In the genomic region with DNA sequence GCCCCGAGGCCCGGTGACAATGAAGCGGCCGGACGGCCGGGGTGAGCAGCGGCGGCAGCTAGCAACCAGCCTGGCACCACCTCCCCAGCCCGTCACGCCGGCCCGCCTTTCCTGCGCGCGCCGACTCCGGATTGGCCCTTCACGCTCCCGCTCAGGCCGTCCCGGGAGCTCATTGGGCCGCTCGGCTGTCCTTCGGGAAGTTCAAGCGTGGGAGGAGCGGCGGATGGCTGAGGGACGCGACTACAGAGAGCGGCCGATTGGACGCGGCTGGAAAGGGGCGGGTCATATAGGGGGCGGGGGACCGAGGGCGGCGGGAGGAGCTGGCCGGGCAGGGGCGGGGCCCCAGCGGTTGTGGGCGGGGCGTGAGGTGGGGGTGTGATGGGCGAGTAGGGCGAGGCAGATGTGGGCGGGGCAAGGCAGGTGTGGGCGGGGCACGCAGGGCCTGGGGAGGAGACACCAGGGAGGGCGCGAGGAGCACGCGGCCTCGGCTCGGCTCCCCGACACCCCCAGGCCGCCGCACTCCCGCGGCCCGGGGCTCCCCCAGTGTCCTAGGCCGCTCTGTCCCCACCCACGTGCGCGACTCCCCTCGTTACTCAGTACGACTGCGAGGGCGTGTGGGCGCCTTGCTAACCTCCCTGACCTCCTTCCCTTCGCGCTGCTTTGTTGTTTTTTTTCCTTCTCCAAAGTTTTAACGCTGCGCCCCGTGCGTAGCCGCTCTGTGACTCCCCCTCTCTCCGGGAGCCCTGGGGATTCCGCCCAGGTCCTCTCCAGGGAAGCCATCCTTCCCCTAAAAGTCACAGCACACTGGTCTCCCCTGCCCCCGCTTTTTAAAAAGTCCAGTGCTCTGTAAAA, we compare ENCODE assay signal across 8 cellular contexts. TPM values are rescaled to one million over a fixed set of nuclear protein-coding genes. Genes with fewer than 3 reads are reported as not detected.
DNase-seq lines count a peak whose midpoint lies in the region; ATAC-seq, FAIRE-seq and TF ChIP-seq lines count a peak whose summit lies in the region.

A gene (minus strand): TSS at position 60 of the 852 bp plus-strand sequence. CDS start 2,909 bp downstream, outside the sequence.

- TF ChIP-seq CTCF in heart left ventricle (IDR thresholded peaks at IDR 0.05) (no peak), upper lobe of left lung (IDR thresholded peaks at IDR 0.05) (no peak)

- peaks cover 6 to 25% (median 18%) of the 10 kb centered on the region in 12 donors for H3K4me1 ChIP-seq in heart left ventricle
- peaks cover 14 to 26% (median 21%) of the 10 kb centered on the region in 4 donors for H3K4me1 ChIP-seq in upper lobe of left lung

- TF ChIP-seq POLR2A in GM12892 (IDR thresholded peaks at IDR 0.05; ENCODE audit: low read depth, low read length) (peak; percentile 37; the same call in 1 of the 2 replicates), heart left ventricle (IDR thresholded peaks at IDR 0.05) (peak in 1 of 2 donors; percentile 50), upper lobe of left lung (IDR thresholded peaks at IDR 0.05) (peak in 1 of 4 donors; percentile 51)

- ATAC-seq in HG02870 (IDR thresholded peaks at IDR 0.05; ENCODE audit: unreplicated experiment) (peak; percentile 92), T-cell (replicated peaks in 1 of 4) (peak; percentile 96 to 98 (median 97)), heart left ventricle (peak; percentile 99 to 100 (median 99)), upper lobe of left lung (ENCODE audit: low FRiP score in 2 of 2) (peak; percentile 99)

- peak; percentile 97 for FAIRE-seq in GM12892 (lab: Jason Lieb, UNC)

- CTCF ChIA-PET in T-cell (lab: Charles Lee), result interaction anchor here (0.5 to 1.2 kb wide), 8 partner anchors 13 to 851 kb away, joined by 3 to 15 read pairs (median 5); a partner anchor contains a TSS

- H3K36me3 Mint-ChIP-seq in T-cell, result no peaks in the 10 kb centered on the region

- H3K4me1 Mint-ChIP-seq in T-cell, result peaks cover 15 to 21% (median 16%) of the 10 kb centered on the region in 3 donors

- WGBS in adipose tissue, 3 donors, result 1% methylated on average over 50 to 76 of the region's 79 CpGs
- WGBS in heart left ventricle, 4 donors, result 1 to 3% (median 2%) methylated on average over 34 to 79 of the region's 79 CpGs
- 2% methylated on average over 33 to 38 of the region's 79 CpGs for WGBS in upper lobe of left lung, 2 donors

- intact Hi-C loops in heart left ventricle (cut with DNase I), result no loop called here

- POLR2A ChIA-PET in T-cell (lab: Charles Lee), result interaction anchor here (0.5 to 1.3 kb wide), 6 partner anchors 11 to 849 kb away, joined by 3 to 9 read pairs (median 4); a partner anchor contains a TSS

- H3K27ac Mint-ChIP-seq in T-cell, result peak within 1 kb of the TSS; percentile 43 to 55

- H3K27me3 Mint-ChIP-seq in T-cell, result no peaks in the 10 kb centered on the region

- H3K27me3 ChIP-seq in heart left ventricle (no peaks in the 10 kb centered on the region), upper lobe of left lung (no peaks in the 10 kb centered on the region)

- H3K9me3 ChIP-seq in heart left ventricle (peaks cover 0 to 12% (median 0%) of the 10 kb centered on the region in 12 donors), upper lobe of left lung (no peaks in the 10 kb centered on the region)

- H3K27ac ChIP-seq in adipose tissue (ENCODE audit: low read depth, low read length) (peak within 1 kb of the TSS; percentile 19), heart left ventricle (peak within 1 kb of the TSS in 6 of 12 donors; percentile 11 to 58 (median 46)), upper lobe of left lung (peak within 1 kb of the TSS in 2 of 4 donors; percentile 16 to 67)

- peaks cover 0 to 12% (median 3%) of the 10 kb centered on the region in 9 donors for H3K36me3 ChIP-seq in heart left ventricle
- H3K36me3 ChIP-seq in upper lobe of left lung, result peaks cover 0 to 8% (median 0%) of the 10 kb centered on the region in 4 donors

- H3K4me3 Mint-ChIP-seq in T-cell, result peak within 1 kb of the TSS; percentile 75 to 82 (median 78)

- peak; percentile 100 for DNase-seq in GM12892 (ENCODE audit: insufficient read length)
- peak; percentile 98 for DNase-seq in NCI-H146 (lab: John Stamatoyannopoulos, UW)
- peak; percentile 97 to 100 (median 99) for DNase-seq in T-cell
- DNase-seq in heart left ventricle, result peak; percentile 99 to 100 (median 100)
- DNase-seq in pons (ENCODE audit: low spot score), result peak; percentile 97
- peak; percentile 98 to 100 for DNase-seq in upper lobe of left lung

- no peaks in the 10 kb centered on the region for H3K9me3 Mint-ChIP-seq in T-cell

- no peak for TF ChIP-seq EP300 in upper lobe of left lung (IDR thresholded peaks at IDR 0.05)

- H3K4me3 ChIP-seq in heart left ventricle (peak within 1 kb of the TSS; percentile 55 to 96 (median 80)), upper lobe of left lung (peak within 1 kb of the TSS; percentile 75 to 89 (median 78))

RNA-seq across cellular contexts. Expression of the gene that starts here (rescaled TPM):
- polyA plus RNA-seq in GM12892 (2012; ENCODE audit: missing spikeins), result 4.8 TPM
- total RNA-seq in T-cell (10 to 100 TPM in 3 of 5 donors, 1 to 10 TPM in 2; 9.0 to 15.8 (median 11.2) TPM), heart left ventricle (10 to 100 TPM in 3 of 9 donors, 1 to 10 TPM in 6; 7.0 to 15.8 (median 8.9) TPM), upper lobe of left lung (10 to 100 TPM in 4 of 6 donors, 1 to 10 TPM in 2; 5.3 to 55.5 (median 12.6) TPM)
- polyA plus RNA-seq in adipose tissue (10 to 100 TPM in 1 of 3 donors, 1 to 10 TPM in 2; 5.0 to 12.7 (median 5.4) TPM), heart left ventricle (10 to 100 TPM in 1 of 2 donors, 1 to 10 TPM in 1; 8.0 to 14.7 TPM)
